ENCODE assay signal across 1 cellular context in genomic region chr2:14240868-14241267, GRCh38.
TF ChIP-seq lines count a peak whose summit lies in the region.

No MANE protein-coding gene starts in this region.

TF ChIP-seq in GM23338, 12 proteins besides CTCF, POLR2A, EP300 and RAD21:
- TF ChIP-seq REST (IDR thresholded peaks at IDR 0.05; ENCODE audit: unreplicated experiment) (no peak), ETS1 (IDR thresholded peaks at IDR 0.05) (no peak)
